15 cellular contexts compared by ENCODE assay signal in genomic region chr20:37550101-37550920, GRCh38. TPM values are rescaled to one million over a fixed set of nuclear protein-coding genes. Genes with fewer than 3 reads are reported as not detected.
DNase-seq lines count a peak whose midpoint lies in the region; ATAC-seq, FAIRE-seq and TF ChIP-seq lines count a peak whose summit lies in the region.
"Not testable (repeated sequence)": the region's sequence is repeated elsewhere in the genome, so short reads cannot be mapped to it uniquely, and the experiment has no call there.
"Had no signal": no experiment of that assay in that cellular context is flagged by ENCODE, and none has a peak within 500 bp of the region (broad histone marks: within the 10 kb centered on the region; RNA-seq: fewer than 3 reads in every experiment).

No MANE protein-coding gene starts in this region.

- not testable (repeated sequence) for H2BK5ac ChIP-seq in H1 (ENCODE audit: low read depth, low read length)

- H2BK12ac ChIP-seq in H1 (ENCODE audit: low read depth, low read length): not testable (repeated sequence)

- not testable (repeated sequence) for H3K9me3 ChIP-seq in RWPE2 (ENCODE audit: severe bottlenecking); H1 (ENCODE audit: insufficient read depth in 2 of 2, low read depth in 1 of 2, low read length in 1 of 2); hepatocyte (ENCODE audit: low read depth)

- not testable (repeated sequence) for H3K14ac ChIP-seq in H1 (ENCODE audit: insufficient read length)

- H3K4me1 Mint-ChIP-seq in GM23338; activated CD4-positive, alpha-beta memory T cell treated with anti-CD3 and anti-CD28 coated beads, Interleukin-2, amount 10 ng/mL, durations not matched to agents 7 days and 5 days; type B pancreatic cell (ENCODE audit: unreplicated experiment): not testable (repeated sequence)

- peaks cover 13% of the 10 kb centered on the region for H3K4me1 ChIP-seq in GM23338 (ENCODE audit: insufficient read depth)
- not testable (repeated sequence) for H3K4me1 ChIP-seq in RWPE2 (ENCODE audit: insufficient read depth, poor library complexity, severe bottlenecking); H1 (replicated peaks in 1 of 4; ENCODE audit: control insufficient read depth in 3 of 4, insufficient read depth in 4 of 4, low read length in 3 of 4); hepatocyte (ENCODE audit: insufficient read depth)

- H3K18ac ChIP-seq in H1 (ENCODE audit: extremely low read depth, low read length): not testable (repeated sequence)

- not testable (repeated sequence) for H2BK120ac ChIP-seq in H1 (replicated peaks; ENCODE audit: low read depth, low read length)

- not testable (repeated sequence) for H4K5ac ChIP-seq in H1 (ENCODE audit: insufficient read length, low read depth, low read length)

- H3F3A ChIP-seq in GM23338 (replicated peaks; ENCODE audit: low read depth): not testable (repeated sequence)

- not testable (repeated sequence) for H3K27me3 Mint-ChIP-seq in GM23338 (ENCODE audit: insufficient read depth, low read depth, poor library complexity); type B pancreatic cell
- H3K27me3 Mint-ChIP-seq in activated CD4-positive, alpha-beta memory T cell treated with anti-CD3 and anti-CD28 coated beads, Interleukin-2, amount 10 ng/mL, durations not matched to agents 7 days and 5 days: peaks cover 16% of the 10 kb centered on the region

- FAIRE-seq in H1 (lab: Jason Lieb, UNC): not testable (repeated sequence)

- H3K9ac ChIP-seq in H1 (replicated peaks in 1 of 4; ENCODE audit: extremely low read depth in 1 of 4, low read depth in 3 of 4, low read length in 3 of 4): not testable (repeated sequence)

- H4K91ac ChIP-seq in H1 (replicated peaks; ENCODE audit: insufficient read length, low read length): not testable (repeated sequence)

- H3K56ac ChIP-seq in H1 (replicated peaks; ENCODE audit: insufficient read length, low read depth, low read length): not testable (repeated sequence)

- H3K23me2 ChIP-seq in H1 (ENCODE audit: low read depth, low read length): not testable (repeated sequence)

- not testable (repeated sequence) for DNase-seq in GM23338 (ENCODE audit: low spot score); H1 (ENCODE audit: low read depth in 1 of 2, low spot score in 2 of 2); hepatocyte (ENCODE audit: low spot score)
- DNase-seq in NCI-H524 treated with DMSO at 0.1 percent for 48 hours (lab: John Stamatoyannopoulos, UW): peak; percentile 22
- DNase-seq in RWPE2 (ENCODE audit: low spot score): peak; percentile 42
- peak; percentile 6 for DNase-seq in activated CD4-positive, alpha-beta memory T cell treated with anti-CD3 and anti-CD28 coated beads, Interleukin-2, amount 10 ng/mL, durations not matched to agents 7 days and 5 days
- peak; percentile 47 for DNase-seq in mesenteric fat pad (ENCODE audit: low spot score)
- DNase-seq in type B pancreatic cell (ENCODE audit: extremely low spot score, unreplicated experiment): peak; percentile 31

- not testable (repeated sequence) for TF ChIP-seq POLR2A in H1 (IDR thresholded peaks at IDR 0.05; ENCODE audit: control extremely low read depth in 1 of 2, low read depth in 2 of 2, low read length in 2 of 2)

- H3K23ac ChIP-seq in H1 (ENCODE audit: insufficient read length): not testable (repeated sequence)

- not testable (repeated sequence) for H3K27ac Mint-ChIP-seq in GM23338; activated CD4-positive, alpha-beta memory T cell treated with anti-CD3 and anti-CD28 coated beads, Interleukin-2, amount 10 ng/mL, durations not matched to agents 7 days and 5 days; type B pancreatic cell

- WGBS in H1 (ENCODE audit: extremely low coverage in 1 of 2, insufficient coverage in 1 of 2, insufficient read length in 1 of 2, insufficient replicate concordance in 2 of 2, low coverage in 1 of 2, low lambda C conversion rate in 2 of 2, missing lambda C conversion rate in 1 of 2), 2 experiments: 59% methylated on average over 16 of the region's 16 CpGs; no CpG with 5 or more reads in 1 of the 2 experiments
- WGBS in hepatocyte (ENCODE audit: low lambda C conversion rate, missing lambda C conversion rate): 46% methylated on average over 16 of the region's 16 CpGs

- not testable (repeated sequence) for H3K9me3 Mint-ChIP-seq in GM23338; activated CD4-positive, alpha-beta memory T cell treated with anti-CD3 and anti-CD28 coated beads, Interleukin-2, amount 10 ng/mL, durations not matched to agents 7 days and 5 days; type B pancreatic cell

- H3K27ac ChIP-seq in GM23338 (ENCODE audit: low read depth); RWPE2 (ENCODE audit: poor library complexity, severe bottlenecking); H1 (ENCODE audit: low read depth, low read length): not testable (repeated sequence)
- peak overlapping the region; percentile 52 for H3K27ac ChIP-seq in hepatocyte

- POLR2A ChIA-PET in activated CD4-positive, alpha-beta memory T cell treated with anti-CD3 and anti-CD28 coated beads, Interleukin-2, amount 10 ng/mL, durations not matched to agents 7 days and 5 days (lab: Charles Lee): interaction anchor here (0.7 kb wide), 1 partner anchor 501 kb away, joined by 3 read pairs; no protein-coding TSS in a partner anchor
- POLR2A ChIA-PET in H1 (lab: Charles Lee; ENCODE audit: partially characterized antibody): not testable (repeated sequence)

- CTCF ChIA-PET in activated CD4-positive, alpha-beta memory T cell treated with anti-CD3 and anti-CD28 coated beads, Interleukin-2, amount 10 ng/mL, durations not matched to agents 7 days and 5 days (lab: Charles Lee): interaction anchor here (0.6 to 0.7 kb wide), 2 partner anchors 474 to 936 kb away, joined by 3 to 4 read pairs; no protein-coding TSS in a partner anchor
- CTCF ChIA-PET in H1 (lab: Charles Lee; ENCODE audit: partially characterized antibody): interaction anchor here (0.6 to 0.7 kb wide), 2 partner anchors 270 to 393 kb away, joined by 3 to 4 read pairs; no protein-coding TSS in a partner anchor

- not testable (repeated sequence) for TF ChIP-seq RAD21 in H1 (IDR thresholded peaks at IDR 0.05 in 1 of 2, conservative IDR thresholded peaks at IDR 0.05 in 1 of 2; ENCODE audit: low read depth in 2 of 2, low read length in 2 of 2)

- H3K4me3 ChIP-seq in GM23338; RWPE2 (ENCODE audit: severe bottlenecking); H1 (ENCODE audit: extremely low read depth in 1 of 4, insufficient read depth in 2 of 4, low read depth in 3 of 4, low read length in 4 of 4); hepatocyte: not testable (repeated sequence)

- peak overlapping the region; percentile 34; the same call in 1 of the 2 replicates for H2AFZ ChIP-seq in GM23338
- not testable (repeated sequence) for H2AFZ ChIP-seq in H1 (ENCODE audit: low read length); hepatocyte

- not testable (repeated sequence) for H3K4ac ChIP-seq in H1 (replicated peaks; ENCODE audit: insufficient read length, low read depth, low read length)

- not testable (repeated sequence) for H3K36me3 ChIP-seq in GM23338 (ENCODE audit: insufficient read depth); RWPE2 (ENCODE audit: low read depth); H1 (ENCODE audit: control insufficient read depth in 2 of 4, insufficient read depth in 4 of 4, low read length in 3 of 4); hepatocyte (replicated peaks; ENCODE audit: insufficient read depth, low read depth)

- H4K20me1 ChIP-seq in GM23338 (replicated peaks; ENCODE audit: insufficient read depth); H1 (replicated peaks in 1 of 2; ENCODE audit: control insufficient read depth in 1 of 2, insufficient read depth in 2 of 2, low read length in 2 of 2); hepatocyte (ENCODE audit: insufficient read depth, poor library complexity, severe bottlenecking): not testable (repeated sequence)

- H3K79me1 ChIP-seq in H1 (ENCODE audit: low read depth, low read length): not testable (repeated sequence)

- not testable (repeated sequence) for H4K8ac ChIP-seq in H1 (ENCODE audit: extremely low read depth, insufficient read depth, low read length)

- not testable (repeated sequence) for H2AK5ac ChIP-seq in H1 (ENCODE audit: low read depth, low read length)

- not testable (repeated sequence) for H3K36me3 Mint-ChIP-seq in GM23338 (ENCODE audit: low read depth); activated CD4-positive, alpha-beta memory T cell treated with anti-CD3 and anti-CD28 coated beads, Interleukin-2, amount 10 ng/mL, durations not matched to agents 7 days and 5 days (ENCODE audit: low read depth); type B pancreatic cell

- not testable (repeated sequence) for TF ChIP-seq CTCF in GM23338 (conservative IDR thresholded peaks at IDR 0.05; ENCODE audit: low read depth in 2 of 2); RWPE2 (IDR thresholded peaks at IDR 0.05; ENCODE audit: poor library complexity, severe bottlenecking); H1 (IDR thresholded peaks at IDR 0.05; ENCODE audit: control extremely low read depth in 1 of 3, insufficient read depth in 1 of 3, low read depth in 1 of 3, low read length in 3 of 3); hepatocyte (IDR thresholded peaks at IDR 0.05; ENCODE audit: poor library complexity); type B pancreatic cell (conservative IDR thresholded peaks at IDR 0.05)

- not testable (repeated sequence) for H2BK20ac ChIP-seq in H1 (ENCODE audit: low read length)

- peak overlapping the region; percentile 35; the same call in 1 of the 2 replicates for H3K4me2 ChIP-seq in GM23338
- H3K4me2 ChIP-seq in H1 (ENCODE audit: insufficient read depth in 1 of 2, low read depth in 2 of 2, low read length in 2 of 2); hepatocyte: not testable (repeated sequence)

- ATAC-seq in GM23338; RWPE2 (ENCODE audit: low read depth): not testable (repeated sequence)

- not testable (repeated sequence) for H3K27me3 ChIP-seq in GM23338 (ENCODE audit: insufficient read depth); RWPE2 (ENCODE audit: insufficient read depth, poor library complexity, severe bottlenecking); H1 (replicated peaks in 1 of 4; ENCODE audit: control insufficient read depth in 3 of 4, extremely low read depth in 1 of 4, insufficient read depth in 3 of 4, low read length in 3 of 4); hepatocyte

- H3K9me2 ChIP-seq in GM23338 (ENCODE audit: insufficient read depth); hepatocyte (replicated peaks; ENCODE audit: insufficient read depth): not testable (repeated sequence)

- not testable (repeated sequence) for H3K79me2 ChIP-seq in GM23338 (replicated peaks; ENCODE audit: insufficient read depth); H1 (ENCODE audit: control insufficient read depth in 1 of 2, insufficient read depth in 2 of 2, low read length in 2 of 2); hepatocyte

- H3K4me3 Mint-ChIP-seq in GM23338; activated CD4-positive, alpha-beta memory T cell treated with anti-CD3 and anti-CD28 coated beads, Interleukin-2, amount 10 ng/mL, durations not matched to agents 7 days and 5 days; type B pancreatic cell: not testable (repeated sequence)

- not testable (repeated sequence) for H2BK15ac ChIP-seq in H1 (ENCODE audit: low read length)

- TF ChIP-seq EP300 in H1 (IDR thresholded peaks at IDR 0.05; ENCODE audit: borderline replicate concordance in 1 of 2, low read depth in 2 of 2, low read length in 2 of 2): not testable (repeated sequence)

RNA-seq across cellular contexts. Expression of gene BLCAP, which starts 22.6 kb away (rescaled TPM):
- 63.5 and 64.8 TPM in 2 replicates for total RNA-seq in GM23338 (2014; rRNA removed; shearing (Covaris generic))
- polyA plus RNA-seq in GM23338 (2016; fragmentation: Nextera tagmentation; extraction: Ambion mirVana) (58.9 and 62.2 TPM in 2 replicates), H1 (2011; rRNA removed) (69.2 and 72.2 TPM in 2 replicates), hepatocyte (65.8 and 70.0 TPM in 2 replicates)
- total RNA-seq in activated CD4-positive, alpha-beta memory T cell treated with anti-CD3 and anti-CD28 coated beads, Interleukin-2, amount 10 ng/mL, durations not matched to agents 7 days and 5 days: 10 to 100 TPM; 37.7 to 39.4 TPM
- 51.1 and 60.3 TPM in 2 replicates for total RNA-seq in H1 (2021; fragmentation: NEBNext Ultra II Directional; extraction: Animal tissue kit (Norgen Biotek cat#: 25700))
- 68.8 TPM for polyA plus RNA-seq in H1 (2011; cell fraction: cytosol; rRNA removed)
- 57.1 TPM for polyA plus RNA-seq in H1 (2011; cell fraction: nucleus; rRNA removed)
- polyA plus RNA-seq in H1 (2012, experiment 1 of 2): 39.7 to 48.2 TPM (median 45.8 TPM) in 4 replicates
- 36.4 TPM for polyA plus RNA-seq in H1 (2012, experiment 2 of 2)
- 48.3 TPM for polyA plus RNA-seq in H1 (2013, experiment 1 of 2)
- 52.3 TPM for polyA plus RNA-seq in H1 (2013, experiment 2 of 2)
- 48.7 and 61.2 TPM in 2 replicates for polyA minus RNA-seq in H1 (2011; rRNA and poly(A)+ RNA removed)
- polyA minus RNA-seq in H1 (2011; cell fraction: cytosol; rRNA and poly(A)+ RNA removed): 29.9 TPM
- polyA minus RNA-seq in H1 (2011; cell fraction: nucleus; rRNA and poly(A)+ RNA removed): 46.8 TPM
- total RNA-seq in hepatocyte (71.9 TPM in 2 replicates), mesenteric fat pad (148 TPM), type B pancreatic cell (ENCODE audit: low replicate concordance) (75.7 and 79.7 TPM in 2 replicates)

RNA-seq across cellular contexts. Expression of gene NNAT, which starts 29.3 kb away (rescaled TPM):
- total RNA-seq in GM23338 (2014; rRNA removed; shearing (Covaris generic)): 1.6 and 4.3 TPM in 2 replicates
- polyA plus RNA-seq in GM23338 (2016; fragmentation: Nextera tagmentation; extraction: Ambion mirVana): 2.8 and 4.9 TPM in 2 replicates
- not detected for total RNA-seq in activated CD4-positive, alpha-beta memory T cell treated with anti-CD3 and anti-CD28 coated beads, Interleukin-2, amount 10 ng/mL, durations not matched to agents 7 days and 5 days
- 66.8 and 71.5 TPM in 2 replicates for total RNA-seq in H1 (2021; fragmentation: NEBNext Ultra II Directional; extraction: Animal tissue kit (Norgen Biotek cat#: 25700))
- polyA plus RNA-seq in H1 (2011; rRNA removed): 175 and 184 TPM in 2 replicates
- polyA plus RNA-seq in H1 (2011; cell fraction: cytosol; rRNA removed): 189 TPM
- 108 TPM for polyA plus RNA-seq in H1 (2011; cell fraction: nucleus; rRNA removed)
- 95.7 to 129 TPM (median 122 TPM) in 4 replicates for polyA plus RNA-seq in H1 (2012, experiment 1 of 2)
- 151 TPM for polyA plus RNA-seq in H1 (2012, experiment 2 of 2)
- 60.7 TPM for polyA plus RNA-seq in H1 (2013, experiment 1 of 2)
- 75.9 TPM for polyA plus RNA-seq in H1 (2013, experiment 2 of 2)
- polyA minus RNA-seq in H1 (2011; rRNA and poly(A)+ RNA removed): 52.9 and 63.8 TPM in 2 replicates
- 35.2 TPM for polyA minus RNA-seq in H1 (2011; cell fraction: cytosol; rRNA and poly(A)+ RNA removed)
- 29.1 TPM for polyA minus RNA-seq in H1 (2011; cell fraction: nucleus; rRNA and poly(A)+ RNA removed)
- not detected in 2 replicates for total RNA-seq in hepatocyte
- polyA plus RNA-seq in hepatocyte: 0.43 and 1.1 TPM in 2 replicates
- total RNA-seq in mesenteric fat pad: 27.3 TPM
- total RNA-seq in type B pancreatic cell (ENCODE audit: low replicate concordance): 19.2 and 114 TPM in 2 replicates
- total RNA-seq: Calu3; CD4-positive, alpha-beta T cell; Daoy; G401 had no signal
- polyA plus RNA-seq: A549; CD14-positive monocyte; CD8-positive, alpha-beta memory T cell had no signal
